ENCODE assay signal across 11 cellular contexts in genomic region chr11:122115520-122116343, GRCh38. TPM values are rescaled to one million over a fixed set of nuclear protein-coding genes. Genes with fewer than 3 reads are reported as not detected.
DNase-seq lines count a peak whose midpoint lies in the region; ATAC-seq, FAIRE-seq and TF ChIP-seq lines count a peak whose summit lies in the region.
"Had no signal": no experiment of that assay in that cellular context is flagged by ENCODE, and none has a peak within 500 bp of the region (broad histone marks: within the 10 kb centered on the region; RNA-seq: fewer than 3 reads in every experiment).

TSS of gene BLID (minus strand) at chr11:122116215. CDS start at chr11:122115922, 293 bp downstream.

- intact Hi-C loops in spleen (cut with DNase I; ENCODE audit: low total_unique reads) = no loop called here

- peak within 1 kb of the TSS in 1 of 2 experiments; percentile 22 for H2BK12ac ChIP-seq in mesenchymal stem cell (ENCODE audit: low read length in 2 of 2)

- no peaks in the 10 kb centered on the region for H3K4me1 ChIP-seq in mesenchymal stem cell (ENCODE audit: control insufficient read depth, insufficient read depth, low read depth, low read length)
- H3K4me1 ChIP-seq in spleen = peaks cover 0 to 3% (median 0%) of the 10 kb centered on the region in 6 donors

- H3K36me3 ChIP-seq in bronchial epithelial cell (ENCODE audit: control insufficient read depth, insufficient read depth, low read length) = no peaks in the 10 kb centered on the region
- peaks cover 0 to 67% of the 10 kb centered on the region in 2 experiments for H3K36me3 ChIP-seq in mesenchymal stem cell (ENCODE audit: control insufficient read depth in 1 of 2, insufficient read depth in 2 of 2, low read depth in 1 of 2, low read length in 2 of 2)
- H3K36me3 ChIP-seq in spleen = no peaks in the 10 kb centered on the region
- H3K36me3 ChIP-seq: neutrophil had no signal

- H3K27ac Mint-ChIP-seq in natural killer cell treated with Interleukin-12 subunit alpha and Interleukin-12 subunit beta and Interleukin-15 and Interleukin-18, amount 100 ng/mL, for 72 hours = no peak within 1 kb of the TSS

- ATAC-seq in GM21515 (IDR thresholded peaks at IDR 0.05; ENCODE audit: unreplicated experiment) = no peak
- no peak for ATAC-seq in natural killer cell treated with Interleukin-12 subunit alpha and Interleukin-12 subunit beta and Interleukin-15 and Interleukin-18, amount 100 ng/mL, for 72 hours
- no peak for ATAC-seq in GM19035 (IDR thresholded peaks at IDR 0.05; ENCODE audit: unreplicated experiment)

- peaks cover 14% of the 10 kb centered on the region for H3K79me1 ChIP-seq in mesenchymal stem cell (replicated peaks; ENCODE audit: low read length, poor library complexity, severe bottlenecking)

- H3K14ac ChIP-seq in mesenchymal stem cell (ENCODE audit: low read length in 2 of 2) = no peak within 1 kb of the TSS

- peak within 1 kb of the TSS; percentile 37 for H4K8ac ChIP-seq in mesenchymal stem cell (ENCODE audit: low read length)

- no peak for DNase-seq in AG04450 (ENCODE audit: low read depth, low spot score)
- no peak for DNase-seq in HL-60 (ENCODE audit: low read depth in 1 of 2, low spot score in 1 of 2)
- DNase-seq in bronchial epithelial cell (ENCODE audit: low read depth) = peak; percentile 40
- DNase-seq in mesenchymal stem cell = peak; percentile 54
- no peak for DNase-seq in spleen
- no peak for DNase-seq in natural killer cell treated with Interleukin-12 subunit alpha and Interleukin-12 subunit beta and Interleukin-15 and Interleukin-18, amount 100 ng/mL, for 72 hours (ENCODE audit: low spot score)
- DNase-seq: MG63 had no signal

- H3K36me3 Mint-ChIP-seq in natural killer cell treated with Interleukin-12 subunit alpha and Interleukin-12 subunit beta and Interleukin-15 and Interleukin-18, amount 100 ng/mL, for 72 hours = no peaks in the 10 kb centered on the region

- peak within 1 kb of the TSS; percentile 86 for H3K9ac ChIP-seq in mesenchymal stem cell (ENCODE audit: low read length)

- H3K27ac ChIP-seq in AG04450 (ENCODE audit: low read depth, low read length) (peak within 1 kb of the TSS; percentile 33), HL-60 (replicated peaks) (no peak within 1 kb of the TSS), mesenchymal stem cell (ENCODE audit: low read length, poor library complexity, severe bottlenecking) (no peak within 1 kb of the TSS), spleen (no peak within 1 kb of the TSS)
- H3K27ac ChIP-seq: neutrophil had no signal

- peak; percentile 64 for TF ChIP-seq CTCF in AG04450 (IDR thresholded peaks at IDR 0.05; ENCODE audit: low read depth, low read length)
- TF ChIP-seq CTCF in HL-60 (IDR thresholded peaks at IDR 0.05; ENCODE audit: insufficient read depth, low read length) = peak; percentile 9
- peak; percentile 77 for TF ChIP-seq CTCF in bronchial epithelial cell (IDR thresholded peaks at IDR 0.05; ENCODE audit: insufficient read depth, low read length, severe bottlenecking)
- TF ChIP-seq CTCF in spleen (IDR thresholded peaks at IDR 0.05 in 8 of 11, conservative IDR thresholded peaks at IDR 0.05 in 3 of 11) = peak in 3 of 11 experiments; percentile 11 to 25 (median 22)

- H3K27me3 Mint-ChIP-seq in natural killer cell treated with Interleukin-12 subunit alpha and Interleukin-12 subunit beta and Interleukin-15 and Interleukin-18, amount 100 ng/mL, for 72 hours = peaks cover 0 to 20% of the 10 kb centered on the region in 2 donors

- H3K18ac ChIP-seq in mesenchymal stem cell (ENCODE audit: low read depth in 1 of 2, low read length in 2 of 2) = peak within 1 kb of the TSS; percentile 30 to 41

- peak within 1 kb of the TSS; percentile 50 for H4K91ac ChIP-seq in mesenchymal stem cell (ENCODE audit: low read length)

- H3K4me3 ChIP-seq in AG04450 (ENCODE audit: low read depth, low read length) (no peak within 1 kb of the TSS), HL-60 (replicated peaks; ENCODE audit: insufficient read depth, low read length) (no peak within 1 kb of the TSS), bronchial epithelial cell (ENCODE audit: low read depth, low read length) (no peak within 1 kb of the TSS), mesenchymal stem cell (ENCODE audit: insufficient read depth in 1 of 2, low read depth in 1 of 2, low read length in 2 of 2) (peak within 1 kb of the TSS in 1 of 2 experiments; percentile 62), spleen (no peak within 1 kb of the TSS)
- H3K4me3 ChIP-seq: MG63 had no signal

- no peak within 1 kb of the TSS for H3K4ac ChIP-seq in mesenchymal stem cell (ENCODE audit: low read depth in 1 of 2, low read length in 2 of 2)

- peak within 1 kb of the TSS; percentile 19 for H2BK120ac ChIP-seq in mesenchymal stem cell (ENCODE audit: low read depth, low read length)

- H3K4me1 Mint-ChIP-seq in natural killer cell treated with Interleukin-12 subunit alpha and Interleukin-12 subunit beta and Interleukin-15 and Interleukin-18, amount 100 ng/mL, for 72 hours (ENCODE audit: low read depth in 2 of 2) = no peaks in the 10 kb centered on the region

- H2AFZ ChIP-seq in mesenchymal stem cell (ENCODE audit: low read depth, low read length) = no peak within 1 kb of the TSS

- CTCF ChIA-PET in AG04450 (lab: Charles Lee) = interaction anchor here (0.6 to 2.7 kb wide), 4 partner anchors 9 to 1720 kb away, joined by 4 to 13 read pairs (median 7); no protein-coding TSS in a partner anchor

- H2AK5ac ChIP-seq in mesenchymal stem cell (ENCODE audit: low read length, severe bottlenecking) = no peak within 1 kb of the TSS

- no peak within 1 kb of the TSS for H2BK5ac ChIP-seq in mesenchymal stem cell (ENCODE audit: low read depth, low read length, poor library complexity, severe bottlenecking)

- 79% methylated on average over 9 of the region's 10 CpGs for WGBS in mesenchymal stem cell
- WGBS in spleen, 5 donors = 74 to 81% (median 78%) methylated on average over 10 of the region's 10 CpGs

- no peak for FAIRE-seq in bronchial epithelial cell (lab: Jason Lieb, UNC)
- FAIRE-seq: GM12892 had no signal

- H2BK15ac ChIP-seq in mesenchymal stem cell (ENCODE audit: low read depth, poor library complexity, severe bottlenecking) = no peak within 1 kb of the TSS

- H3K23ac ChIP-seq in mesenchymal stem cell (ENCODE audit: low read length in 2 of 2) = no peak within 1 kb of the TSS

- TF ChIP-seq POLR2A in spleen (IDR thresholded peaks at IDR 0.05) = no peak

- POLR2A ChIA-PET in AG04450 (lab: Yijun Ruan, JAX) = no interaction called here

- H3K27me3 ChIP-seq in AG04450 (ENCODE audit: control insufficient read depth, insufficient read depth, low read length) = no peaks in the 10 kb centered on the region
- H3K27me3 ChIP-seq in HL-60 (ENCODE audit: insufficient read depth, poor library complexity, severe bottlenecking) = peaks cover 5% of the 10 kb centered on the region
- no peaks in the 10 kb centered on the region for H3K27me3 ChIP-seq in bronchial epithelial cell (ENCODE audit: control insufficient read depth, insufficient read depth, low read length)
- H3K27me3 ChIP-seq in mesenchymal stem cell (ENCODE audit: control insufficient read depth in 1 of 2, insufficient read depth in 1 of 2, low read length in 2 of 2) = no peaks in the 10 kb centered on the region
- H3K27me3 ChIP-seq in spleen (replicated peaks in 1 of 7) = no peaks in the 10 kb centered on the region
- H3K27me3 ChIP-seq: MG63, neutrophil had no signal

- no peaks in the 10 kb centered on the region for H3K9me3 Mint-ChIP-seq in natural killer cell treated with Interleukin-12 subunit alpha and Interleukin-12 subunit beta and Interleukin-15 and Interleukin-18, amount 100 ng/mL, for 72 hours

- H3K9me3 ChIP-seq in AG04450 (ENCODE audit: control insufficient read depth, insufficient read depth, low read length) (no peaks in the 10 kb centered on the region), mesenchymal stem cell (ENCODE audit: control insufficient read depth, low read length) (no peaks in the 10 kb centered on the region), spleen (no peaks in the 10 kb centered on the region)
- H3K9me3 ChIP-seq: MG63, neutrophil had no signal

- no peak within 1 kb of the TSS for H3K4me3 Mint-ChIP-seq in natural killer cell treated with Interleukin-12 subunit alpha and Interleukin-12 subunit beta and Interleukin-15 and Interleukin-18, amount 100 ng/mL, for 72 hours

- H3K4me2 ChIP-seq in mesenchymal stem cell (ENCODE audit: low read length, poor library complexity, severe bottlenecking) = no peak within 1 kb of the TSS

RNA-seq across cellular contexts. Expression of gene BLID, which starts in this region (rescaled TPM):
- polyA plus RNA-seq in AG04450 (2011; rRNA removed) (0.48 and 0.94 TPM in 2 replicates), spleen (not detected)
- 19.8 and 30.4 TPM in 2 replicates for polyA minus RNA-seq in AG04450 (2011; rRNA and poly(A)+ RNA removed)
- total RNA-seq in bronchial epithelial cell (not detected in 2 replicates), spleen (under 1 TPM in 2 of 7 donors, not detected in 5; 0.61 to 0.64 TPM)
- polyA plus RNA-seq in mesenchymal stem cell (2013, experiment 1 of 2) = not detected
- not detected for polyA plus RNA-seq in mesenchymal stem cell (2013, experiment 2 of 2)
- total RNA-seq in natural killer cell treated with Interleukin-12 subunit alpha and Interleukin-12 subunit beta and Interleukin-15 and Interleukin-18, amount 100 ng/mL, for 72 hours = not detected

Comparison
In these comparisons a context has a peak if more than half of its experiments do, and no peak if none do; other contexts are left out.
1. Peak in DNase-seq in bronchial epithelial cell; RNA of the gene not detected or under 1 TPM.